ENCODE assay signal across 28 cellular contexts in the genomic region with DNA sequence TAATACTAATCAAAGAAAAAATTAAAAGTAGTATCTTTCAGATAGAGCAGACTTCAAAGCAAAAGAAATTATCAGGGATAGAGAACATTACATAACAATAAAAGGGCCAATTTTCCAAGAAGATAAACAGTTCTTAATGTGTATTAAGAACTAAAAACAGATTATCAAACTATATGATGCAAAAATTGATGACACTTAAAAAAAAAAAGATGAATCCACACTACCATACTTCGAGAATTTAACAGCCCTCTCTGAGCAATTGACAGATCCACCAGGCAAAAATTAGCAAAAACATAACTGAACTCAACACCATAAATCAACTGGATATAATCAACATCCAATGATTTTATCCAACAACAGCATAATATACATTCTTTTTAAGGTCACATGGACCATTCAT.
"Had no signal": no experiment of that assay in that cellular context is flagged by ENCODE, and none has a peak within 500 bp of the region (broad histone marks: within the 10 kb centered on the region; RNA-seq: fewer than 3 reads in every experiment).

No MANE protein-coding gene starts in this region.

- H3K4me1 ChIP-seq: neural progenitor cell, parathyroid adenoma, psoas muscle, spleen, suprapubic skin, testis, tibial artery, transverse colon, upper lobe of right lung, uterus had no signal

- DNase-seq: natural killer cell; occipital lobe; ovary; posterior cingulate gyrus; psoas muscle; right cardiac atrium; spleen; stimulated activated CD4-positive, alpha-beta T cell treated with anti-CD3 and anti-CD28 coated beads, Interleukin-12 subunit alpha, Interleukin-12 subunit beta, amount 100 ng/mL, for 4 hours; stimulated activated CD4-positive, alpha-beta T cell treated with anti-CD3 and anti-CD28 coated beads, Interleukin-1b, Interleukin-23, amount 100 ng/mL, for 48 hours; stimulated activated CD4-positive, alpha-beta T cell treated with anti-CD3 and anti-CD28 coated beads, Interleukin-4, amount 100 ng/mL, for 1 hour; stimulated activated CD4-positive, alpha-beta T cell treated with anti-CD3 and anti-CD28 coated beads, Interleukin-4, amount 100 ng/mL, for 4 hours; stimulated activated CD8-positive, alpha-beta memory T cell treated with anti-CD3 and anti-CD28 coated beads, Interleukin-4, amount 100 ng/mL, for 48 hours; stimulated activated naive CD4-positive, alpha-beta T cell; stimulated activated naive CD8-positive, alpha-beta T cell treated with anti-CD3 and anti-CD28 coated beads, Interleukin-15, amount 100 ng/mL, for 72 hours; stimulated activated naive CD8-positive, alpha-beta T cell treated with anti-CD3 and anti-CD28 coated beads, Interleukin-15, Interleukin-2, amounts not matched to agents 100 U/mL and 50 U/mL, for 24 hours; substantia nigra; testis; tibial artery; transverse colon; upper lobe of right lung; uterus had no signal

- H3K36me3 ChIP-seq: neural progenitor cell, ovary, spleen, suprapubic skin, tibial artery, transverse colon, upper lobe of right lung, uterus had no signal

- H3K79me2 ChIP-seq: parathyroid adenoma had no signal

- ATAC-seq: natural killer cell; psoas muscle; right cardiac atrium; sciatic nerve; stimulated activated memory B cell treated with anti-CD40 and anti-IgM and Interleukin-4, amounts not matched to agents 10 μg/mL and 1 μg/mL and 100 μg/mL, for 72 hours; stimulated activated naive CD8-positive, alpha-beta T cell treated with anti-CD3 and anti-CD28 coated beads, Interleukin-15, amount 100 ng/mL, for 72 hours; stimulated activated naive CD8-positive, alpha-beta T cell treated with anti-CD3 and anti-CD28 coated beads, Interleukin-15, Interleukin-2, amounts not matched to agents 100 U/mL and 50 U/mL, for 24 hours; upper lobe of right lung had no signal

- H3K4me2 ChIP-seq: neural progenitor cell, smooth muscle cell had no signal

- H3K9ac ChIP-seq: neural progenitor cell, parathyroid adenoma had no signal

- H3K9me3 ChIP-seq: ovary, testis, tibial artery, transverse colon, upper lobe of right lung, uterus had no signal

- H3K27me3 ChIP-seq: neural progenitor cell, ovary, spleen, suprapubic skin, testis, tibial artery, transverse colon, upper lobe of right lung, uterus had no signal

- H2AFZ ChIP-seq: neural progenitor cell, parathyroid adenoma had no signal

- H3K27ac ChIP-seq: neural progenitor cell, ovary, parathyroid adenoma, psoas muscle, skin epidermis, spleen, suprapubic skin, testis, tibial artery, transverse colon, upper lobe of right lung, uterus had no signal

- H3K4me3 ChIP-seq: neural progenitor cell, ovary, psoas muscle, skin epidermis, smooth muscle cell, spleen, suprapubic skin, testis, tibial artery, transverse colon, upper lobe of right lung, uterus had no signal
